In genomic region chr19:48632286-48632685, GRCh38 we compare ENCODE assay signal across 10 cellular contexts. TPM values are rescaled to one million over a fixed set of nuclear protein-coding genes. Genes with fewer than 3 reads are reported as not detected.
DNase-seq lines count a peak whose midpoint lies in the region; ATAC-seq and TF ChIP-seq lines count a peak whose summit lies in the region.
"Not testable (repeated sequence)": the region's sequence is repeated elsewhere in the genome, so short reads cannot be mapped to it uniquely, and the experiment has no call there.
"Had no signal": no experiment of that assay in that cellular context is flagged by ENCODE, and none has a peak within 500 bp of the region (broad histone marks: within the 10 kb centered on the region; RNA-seq: fewer than 3 reads in every experiment).

No MANE protein-coding gene starts in this region.

- not testable (repeated sequence) for H3K4me3 ChIP-seq in Caco-2 (ENCODE audit: low read depth, low read length); OCI-LY3 (ENCODE audit: low read length); adrenal gland; left ventricle myocardium inferior; neural progenitor cell

- not testable (repeated sequence) for H3K9me3 Mint-ChIP-seq in Caco-2 (ENCODE audit: unreplicated experiment); activated B cell treated with CpG ODN at 0.5 μM for 24 hours; neural progenitor cell; stimulated activated naive CD8-positive, alpha-beta T cell treated with anti-CD3 and anti-CD28 coated beads, Interleukin-15, Interleukin-2, amounts not matched to agents 100 ng/mL and 50 ng/mL, for 24 hours

- H3K27ac ChIP-seq in OCI-LY3 (ENCODE audit: low read length) (0 out of 2 replicates have a peak overlapping the region, but pooled peaks have one; percentile 76), adrenal gland (peak overlapping the region in 4 of 5 donors; percentile 93 to 98 (median 95)), left ventricle myocardium inferior (replicated peaks) (peak overlapping the region; percentile 98)
- H3K27ac ChIP-seq in neural progenitor cell = not testable (repeated sequence)

- H3K27me3 Mint-ChIP-seq in Caco-2 (ENCODE audit: insufficient read depth, unreplicated experiment); activated B cell treated with CpG ODN at 0.5 μM for 24 hours; neural progenitor cell (ENCODE audit: insufficient read depth, low read depth); stimulated activated naive CD8-positive, alpha-beta T cell treated with anti-CD3 and anti-CD28 coated beads, Interleukin-15, Interleukin-2, amounts not matched to agents 100 ng/mL and 50 ng/mL, for 24 hours: not testable (repeated sequence)

- peaks cover 83% of the 10 kb centered on the region for H3K36me3 Mint-ChIP-seq in Caco-2 (ENCODE audit: insufficient read depth, unreplicated experiment)
- peaks cover 37% of the 10 kb centered on the region for H3K36me3 Mint-ChIP-seq in activated B cell treated with CpG ODN at 0.5 μM for 24 hours (ENCODE audit: low read depth)
- not testable (repeated sequence) for H3K36me3 Mint-ChIP-seq in neural progenitor cell; stimulated activated naive CD8-positive, alpha-beta T cell treated with anti-CD3 and anti-CD28 coated beads, Interleukin-15, Interleukin-2, amounts not matched to agents 100 ng/mL and 50 ng/mL, for 24 hours (ENCODE audit: low read depth)

- intact Hi-C loops in Caco-2 (cut with micrococcal nuclease; ENCODE audit: unreplicated experiment); adrenal gland (cut with DNase I); left ventricle myocardium inferior (cut with micrococcal nuclease): not testable (repeated sequence)
- intact Hi-C loops in activated B cell treated with CpG ODN at 0.5 μM for 24 hours (cut with micrococcal nuclease) = loop anchor here (10.0 kb wide), 1 partner anchor 483 kb away; the partner anchor contains the start of genes C19orf73, LIN7B and PPFIA3

- peaks cover 16% of the 10 kb centered on the region for H3K79me2 ChIP-seq in OCI-LY3 (ENCODE audit: low read length)
- H3K79me2 ChIP-seq in neural progenitor cell (ENCODE audit: low read depth) = not testable (repeated sequence)

- BruUV-seq in Caco-2 (replicated peaks; lab: Mats Ljungman, UMichigan) = not testable (repeated sequence)

- H3K27ac Mint-ChIP-seq in Caco-2 (ENCODE audit: unreplicated experiment) (peak overlapping the region; percentile 93), activated B cell treated with CpG ODN at 0.5 μM for 24 hours (peak overlapping the region; percentile 53)
- not testable (repeated sequence) for H3K27ac Mint-ChIP-seq in neural progenitor cell
- H3K27ac Mint-ChIP-seq in stimulated activated naive CD8-positive, alpha-beta T cell treated with anti-CD3 and anti-CD28 coated beads, Interleukin-15, Interleukin-2, amounts not matched to agents 100 ng/mL and 50 ng/mL, for 24 hours = peak overlapping the region; percentile 77

- CTCF ChIA-PET in Caco-2 (lab: Charles Lee); activated B cell treated with CpG ODN at 0.5 μM for 24 hours (lab: Charles Lee): not testable (repeated sequence)

- DNase-seq in Caco-2; activated B cell treated with CpG ODN at 0.5 μM for 24 hours; left ventricle myocardium inferior; neural progenitor cell (ENCODE audit: low spot score): not testable (repeated sequence)
- DNase-seq in adrenal gland = peak in 2 of 7 donors; percentile 28 to 65

- H3K4me2 ChIP-seq in OCI-LY3 (ENCODE audit: low read length); neural progenitor cell: not testable (repeated sequence)

- ATAC-seq in activated B cell treated with CpG ODN at 0.5 μM for 24 hours (ENCODE audit: low read depth) = not testable (repeated sequence)

- TF ChIP-seq CTCF in Caco-2 (IDR thresholded peaks at IDR 0.05; ENCODE audit: insufficient read depth in 1 of 2, low read depth in 1 of 2, low read length in 1 of 2, severe bottlenecking in 1 of 2, unreplicated experiment in 1 of 2); OCI-LY3 (IDR thresholded peaks at IDR 0.05; ENCODE audit: low read depth, low read length); activated B cell treated with CpG ODN at 0.5 μM for 24 hours (IDR thresholded peaks at IDR 0.05); adrenal gland (IDR thresholded peaks at IDR 0.05); left ventricle myocardium inferior (IDR thresholded peaks at IDR 0.05; ENCODE audit: borderline replicate concordance); neural progenitor cell (IDR thresholded peaks at IDR 0.05): not testable (repeated sequence)

- peaks cover 33% of the 10 kb centered on the region for H3K4me1 Mint-ChIP-seq in Caco-2 (ENCODE audit: low read depth, unreplicated experiment)
- peaks cover 38% of the 10 kb centered on the region for H3K4me1 Mint-ChIP-seq in activated B cell treated with CpG ODN at 0.5 μM for 24 hours
- peaks cover 57% of the 10 kb centered on the region for H3K4me1 Mint-ChIP-seq in neural progenitor cell
- peaks cover 55% of the 10 kb centered on the region for H3K4me1 Mint-ChIP-seq in stimulated activated naive CD8-positive, alpha-beta T cell treated with anti-CD3 and anti-CD28 coated beads, Interleukin-15, Interleukin-2, amounts not matched to agents 100 ng/mL and 50 ng/mL, for 24 hours (ENCODE audit: low read depth)

- POLR2A ChIA-PET in Caco-2 (lab: Charles Lee) = interaction anchor here (0.5 to 2.5 kb wide), 3 partner anchors 8 to 708 kb away, joined by 3 to 21 read pairs (median 6); partner anchors contain the start of genes RPL18 and SPHK2
- POLR2A ChIA-PET in activated B cell treated with CpG ODN at 0.5 μM for 24 hours (lab: Charles Lee) = interaction anchor here (1.3 kb wide), 2 partner anchors 13 to 310 kb away, joined by 3 to 6 read pairs; partner anchors contain the start of genes RPL18 and SPHK2

- WGBS in adrenal gland, 4 donors = 88 to 92% (median 90%) methylated on average over 11 of the region's 11 CpGs

- not testable (repeated sequence) for TF ChIP-seq POLR2A in adrenal gland (IDR thresholded peaks at IDR 0.05)

- peaks cover 65% of the 10 kb centered on the region for H3F3A ChIP-seq in neural progenitor cell (ENCODE audit: low read depth)

- H4K20me1 ChIP-seq in OCI-LY3 (ENCODE audit: insufficient read depth, low read length) = not testable (repeated sequence)
- H4K20me1 ChIP-seq in neural progenitor cell (ENCODE audit: low read depth) = peaks cover 35% of the 10 kb centered on the region

- not testable (repeated sequence) for H3K9ac ChIP-seq in OCI-LY3 (ENCODE audit: low read length); neural progenitor cell

- peak overlapping the region; percentile 50 for H3K4me3 Mint-ChIP-seq in Caco-2 (ENCODE audit: unreplicated experiment)
- not testable (repeated sequence) for H3K4me3 Mint-ChIP-seq in activated B cell treated with CpG ODN at 0.5 μM for 24 hours; stimulated activated naive CD8-positive, alpha-beta T cell treated with anti-CD3 and anti-CD28 coated beads, Interleukin-15, Interleukin-2, amounts not matched to agents 100 ng/mL and 50 ng/mL, for 24 hours
- H3K4me3 Mint-ChIP-seq in neural progenitor cell = peak overlapping the region; percentile 54

- H3K4me1 ChIP-seq in Caco-2 (peaks cover 53% of the 10 kb centered on the region), OCI-LY3 (ENCODE audit: low read length) (peaks cover 32% of the 10 kb centered on the region), adrenal gland (replicated peaks in 1 of 2) (peaks cover 40 to 66% of the 10 kb centered on the region in 2 donors), left ventricle myocardium inferior (peaks cover 78% of the 10 kb centered on the region), neural progenitor cell (peaks cover 23% of the 10 kb centered on the region)

- H3K27me3 ChIP-seq in Caco-2 (replicated peaks; ENCODE audit: control insufficient read depth, insufficient read depth, low read length); OCI-LY3 (ENCODE audit: low read depth, low read length); adrenal gland; left ventricle myocardium inferior (ENCODE audit: low read depth); neural progenitor cell: not testable (repeated sequence)

- not testable (repeated sequence) for H3K9me3 ChIP-seq in Caco-2; OCI-LY3 (ENCODE audit: insufficient read depth, low read length); adrenal gland (replicated peaks in 1 of 3); left ventricle myocardium inferior (replicated peaks); neural progenitor cell (ENCODE audit: low read depth)

- not testable (repeated sequence) for H2AFZ ChIP-seq in OCI-LY3 (ENCODE audit: low read depth, low read length); neural progenitor cell (replicated peaks)

- H3K36me3 ChIP-seq in Caco-2 (ENCODE audit: control insufficient read depth, insufficient read depth, low read length); adrenal gland (replicated peaks in 1 of 2); neural progenitor cell: not testable (repeated sequence)
- H3K36me3 ChIP-seq in OCI-LY3 (replicated peaks; ENCODE audit: low read depth, low read length) (peaks cover 18% of the 10 kb centered on the region), left ventricle myocardium inferior (peaks cover 12% of the 10 kb centered on the region)

RNA-seq across cellular contexts. Expression of gene DBP, which starts 4.9 kb away (rescaled TPM):
- total RNA-seq in Caco-2 (2022) = 17.4 and 17.7 TPM in 2 replicates
- 8.7 and 9.2 TPM in 2 replicates for total RNA-seq in activated B cell treated with CpG ODN at 0.5 μM for 24 hours
- total RNA-seq in adrenal gland = 10 to 100 TPM; 30.1 to 78.3 (median 56.8) TPM
- polyA plus RNA-seq in adrenal gland = 10 to 100 TPM; 11.5 to 80.6 (median 57.9) TPM
- 7.9 TPM for total RNA-seq in left ventricle myocardium inferior
- 7.4 and 10.3 TPM in 2 replicates for total RNA-seq in neural progenitor cell (ENCODE audit: low replicate concordance)

RNA-seq across cellular contexts. Expression of gene SPHK2, which starts 13.0 kb away (rescaled TPM):
- 134 and 140 TPM in 2 replicates for total RNA-seq in Caco-2 (2022)
- 38.2 and 48.5 TPM in 2 replicates for total RNA-seq in activated B cell treated with CpG ODN at 0.5 μM for 24 hours
- 10 to 100 TPM; 11.7 to 27.9 (median 18.5) TPM for total RNA-seq in adrenal gland
- polyA plus RNA-seq in adrenal gland = 10 to 100 TPM in 2 of 3 donors, 1 to 10 TPM in 1; 4.3 to 29.9 (median 12.6) TPM
- total RNA-seq in left ventricle myocardium inferior = 8.0 TPM
- total RNA-seq in neural progenitor cell (ENCODE audit: low replicate concordance) = 7.2 and 46.1 TPM in 2 replicates

RNA-seq across cellular contexts. Expression of gene RPL18, which starts 13.3 kb away (rescaled TPM):
- total RNA-seq in Caco-2 (2022) = 1,812 and 1,896 TPM in 2 replicates
- total RNA-seq in activated B cell treated with CpG ODN at 0.5 μM for 24 hours = 2,427 and 2,762 TPM in 2 replicates
- 1,000 to 10,000 TPM; 1,183 to 3,315 (median 1,866) TPM for total RNA-seq in adrenal gland
- polyA plus RNA-seq in adrenal gland = 1,000 to 10,000 TPM in 2 of 3 donors, 100 to 1,000 TPM in 1; 575 to 5,137 (median 3,671) TPM
- total RNA-seq in left ventricle myocardium inferior = 530 TPM
- total RNA-seq in neural progenitor cell (ENCODE audit: low replicate concordance) = 1,962 and 2,391 TPM in 2 replicates

RNA-seq across cellular contexts. Expression of gene CA11, which starts 13.7 kb away (rescaled TPM):
- total RNA-seq in Caco-2 (2022) (10.5 and 15.9 TPM in 2 replicates), activated B cell treated with CpG ODN at 0.5 μM for 24 hours (9.5 and 10.3 TPM in 2 replicates), adrenal gland (10 to 100 TPM in 7 of 8 donors, 1 to 10 TPM in 1; 6.0 to 44.2 (median 23.7) TPM), left ventricle myocardium inferior (4.5 TPM), neural progenitor cell (ENCODE audit: low replicate concordance) (12.6 and 49.8 TPM in 2 replicates)
- 100 to 1,000 TPM in 1 of 3 donors, 10 to 100 TPM in 2; 17.7 to 125 (median 50.4) TPM for polyA plus RNA-seq in adrenal gland

RNA-seq across cellular contexts. Expression of gene FAM83E, which starts 17.4 kb away (rescaled TPM):
- total RNA-seq in Caco-2 (2022) = 5.8 and 6.8 TPM in 2 replicates
- total RNA-seq in activated B cell treated with CpG ODN at 0.5 μM for 24 hours = 3.5 and 5.6 TPM in 2 replicates
- total RNA-seq in adrenal gland = under 1 TPM in 1 of 8 donors, not detected in 7; 0.75 TPM
- polyA plus RNA-seq in adrenal gland = 1 to 10 TPM in 1 of 3 donors, under 1 TPM in 1, not detected in 1; 0.24 to 1.6 TPM
- not detected for total RNA-seq in left ventricle myocardium inferior
- 0.06 and 2.6 TPM in 2 replicates for total RNA-seq in neural progenitor cell (ENCODE audit: low replicate concordance)
- total RNA-seq: dermis blood vessel endothelial cell, subcutaneous adipose tissue had no signal
- polyA plus RNA-seq: cardiac muscle cell had no signal
